In the genomic region with DNA sequence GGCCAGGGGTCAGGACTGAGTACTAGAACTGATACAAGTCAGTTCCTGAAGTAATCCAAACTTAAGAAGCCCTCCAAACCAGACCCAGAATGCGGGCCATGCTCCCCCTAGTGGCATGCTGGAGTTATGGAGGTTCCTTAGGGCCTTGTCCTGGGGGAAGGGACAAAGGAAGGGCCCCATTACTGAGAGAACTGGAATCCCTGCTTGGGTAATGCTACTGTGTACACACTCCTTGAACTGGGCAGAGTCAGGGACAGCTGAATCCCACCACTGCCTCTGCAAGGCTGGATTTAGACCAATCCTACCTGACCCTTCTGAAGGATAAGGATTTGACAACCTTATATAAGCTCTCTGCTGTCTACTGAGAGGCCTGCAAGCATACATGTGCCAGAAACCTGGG, we compare ENCODE assay signal across 8 cellular contexts.
DNase-seq lines count a peak whose midpoint lies in the region; ATAC-seq and TF ChIP-seq lines count a peak whose summit lies in the region.

No MANE protein-coding gene starts in this region.

- DNase-seq in SHP77 (lab: John Stamatoyannopoulos, UW) (peak; percentile 6 to 32), SHP77 treated with DMSO at 0.1 percent for 48 hours (lab: John Stamatoyannopoulos, UW) (no peak), NCI-H446 treated with DMSO at 0.1 percent for 48 hours (lab: John Stamatoyannopoulos, UW) (peak; percentile 46), epithelial cell of esophagus (ENCODE audit: low read depth) (peak; percentile 87), mucosa of descending colon (peak; percentile 68 to 79 (median 70))
- DNase-seq in activated CD4-positive, alpha-beta T cell treated with anti-CD3 and anti-CD28 coated beads, Interleukin-2, amount 50 U/mL, for 1 hour, result peak; percentile 14
- DNase-seq in stimulated activated CD8-positive, alpha-beta memory T cell treated with anti-CD3 and anti-CD28 coated beads, Interleukin-7, amount 100 ng/mL, for 4 hours (ENCODE audit: low read depth in 2 of 2), result peak; percentile 8 to 12

- no peaks in the 10 kb centered on the region for H3K36me3 ChIP-seq in mucosa of descending colon (ENCODE audit: low read depth)

- H3K9me3 ChIP-seq in mucosa of descending colon, result no peaks in the 10 kb centered on the region

- intact Hi-C loops in mucosa of descending colon (cut with DNase I, micrococcal nuclease), result no loop called here

- H3K4me1 ChIP-seq in mucosa of descending colon (ENCODE audit: low read depth), result peaks cover 21% of the 10 kb centered on the region

- TF ChIP-seq CTCF in epithelial cell of esophagus (IDR thresholded peaks at IDR 0.05; ENCODE audit: insufficient read depth, low read depth, low read length, missing control alignments) (peak; percentile 81), mucosa of descending colon (IDR thresholded peaks at IDR 0.05) (peak; percentile 48)

- H3K4me3 ChIP-seq in epithelial cell of esophagus (ENCODE audit: low read length) (no peak overlapping the region), mucosa of descending colon (no peak overlapping the region)

- peak; percentile 55 for ATAC-seq in HG03064 (IDR thresholded peaks at IDR 0.05; ENCODE audit: low read depth, unreplicated experiment)
- peak; percentile 67 for ATAC-seq in mucosa of descending colon
